Comparison of ENCODE assay signal across 8 cellular contexts in the genomic region with DNA sequence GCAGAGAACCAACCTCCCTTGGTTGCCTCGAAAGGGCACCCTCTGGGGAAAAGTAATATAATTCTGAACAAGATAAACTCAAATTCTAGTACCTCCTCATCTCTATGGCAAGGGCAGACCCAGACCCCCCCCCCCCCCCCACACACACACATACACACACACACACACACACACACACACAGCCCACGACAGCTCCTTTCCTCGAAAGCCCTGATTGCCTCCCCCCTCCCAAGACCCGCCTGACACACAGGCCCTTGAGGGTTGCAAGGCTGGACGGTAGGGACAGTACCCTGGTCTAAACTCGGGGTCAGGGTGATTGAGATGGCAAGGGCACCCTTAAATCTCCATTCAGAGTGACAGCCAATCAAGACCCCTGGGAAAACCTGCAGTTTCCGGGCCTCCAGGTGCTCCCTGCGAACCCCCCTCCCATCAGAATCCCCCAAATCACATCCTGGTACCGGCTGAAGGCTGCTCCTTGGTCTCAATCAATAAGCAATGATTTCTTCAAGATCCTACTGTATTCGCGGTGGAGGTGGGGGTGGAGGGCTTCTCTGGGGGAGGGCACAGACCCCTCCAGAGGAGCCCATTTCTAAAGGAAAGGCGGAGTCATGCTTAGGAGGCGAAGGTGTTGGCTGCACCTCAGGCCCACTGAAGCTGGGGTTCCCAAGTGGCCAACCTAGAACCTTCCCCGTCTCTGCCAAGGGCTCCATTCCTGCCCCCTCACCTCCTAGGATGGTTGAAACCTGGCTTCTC.
DNase-seq lines count a peak whose midpoint lies in the region; ATAC-seq and TF ChIP-seq lines count a peak whose summit lies in the region.

No MANE protein-coding gene starts in this region.

- H3K27ac Mint-ChIP-seq in T-helper 17 cell = no peak overlapping the region

- no peaks in the 10 kb centered on the region for H3K27me3 ChIP-seq in foreskin keratinocyte
- H3K27me3 ChIP-seq in rectal smooth muscle tissue (ENCODE audit: control insufficient read depth, insufficient read depth, low read length) = no peaks in the 10 kb centered on the region

- H3K36me3 ChIP-seq in ES-I3 (ENCODE audit: insufficient read depth, low read length) = peaks cover 6% of the 10 kb centered on the region
- H3K36me3 ChIP-seq in rectal smooth muscle tissue (ENCODE audit: control insufficient read depth, insufficient read depth, low read length) = no peaks in the 10 kb centered on the region

- 0 out of 2 replicates have a peak, but pooled peaks cover 1% of the 10 kb centered on the region for H3K9me3 ChIP-seq in ES-I3 (ENCODE audit: control insufficient read depth, insufficient read depth, low read length)
- H3K9me3 ChIP-seq in T-helper 17 cell (ENCODE audit: control insufficient read depth, low read length, poor library complexity, severe bottlenecking) = no peaks in the 10 kb centered on the region

- no peak for ATAC-seq in T-helper 17 cell
- ATAC-seq in foreskin keratinocyte = peak; percentile 17

- no peaks in the 10 kb centered on the region for H3K27me3 Mint-ChIP-seq in T-helper 17 cell

- peak overlapping the region; percentile 75 for H3K4me3 Mint-ChIP-seq in T-helper 17 cell

- H3K9ac ChIP-seq in ES-I3 (ENCODE audit: low read depth, low read length) = peak overlapping the region; percentile 73
- H3K9ac ChIP-seq in rectal smooth muscle tissue (ENCODE audit: low read length) = no peak overlapping the region

- H3K4me1 Mint-ChIP-seq in T-helper 17 cell = peaks cover 18% of the 10 kb centered on the region

- H3K4me1 ChIP-seq in ES-I3 (ENCODE audit: insufficient read depth, low read length) (peaks cover 15% of the 10 kb centered on the region; the same call in 1 of the 2 replicates), foreskin keratinocyte (no peaks in the 10 kb centered on the region), rectal smooth muscle tissue (ENCODE audit: control insufficient read depth, insufficient read depth, low read length) (peaks cover 6% of the 10 kb centered on the region)

- no peaks in the 10 kb centered on the region for H3K36me3 Mint-ChIP-seq in T-helper 17 cell (ENCODE audit: low read depth)

- H3K27ac ChIP-seq in foreskin keratinocyte (no peak overlapping the region), rectal smooth muscle tissue (ENCODE audit: low read depth, low read length) (no peak overlapping the region)

- peak overlapping the region; percentile 69 for H3K4me3 ChIP-seq in rectal smooth muscle tissue (ENCODE audit: low read length)

- no peak for TF ChIP-seq CTCF in foreskin keratinocyte (conservative IDR thresholded peaks at IDR 0.05)

- no peak for DNase-seq in T-helper 17 cell
- no peak for DNase-seq in foreskin keratinocyte
- no peak for DNase-seq in COLO668 (lab: John Stamatoyannopoulos, UW; ENCODE audit: unreplicated experiment)
- no peak for DNase-seq in HK-2 (ENCODE audit: unreplicated experiment)
- DNase-seq in NCI-H510A treated with DMSO at 0.1 percent for 48 hours (lab: John Stamatoyannopoulos, UW) = no peak
- no peak for DNase-seq in superior temporal gyrus (ENCODE audit: extremely low spot score)
